8 cellular contexts compared by ENCODE assay signal in the genomic region with DNA sequence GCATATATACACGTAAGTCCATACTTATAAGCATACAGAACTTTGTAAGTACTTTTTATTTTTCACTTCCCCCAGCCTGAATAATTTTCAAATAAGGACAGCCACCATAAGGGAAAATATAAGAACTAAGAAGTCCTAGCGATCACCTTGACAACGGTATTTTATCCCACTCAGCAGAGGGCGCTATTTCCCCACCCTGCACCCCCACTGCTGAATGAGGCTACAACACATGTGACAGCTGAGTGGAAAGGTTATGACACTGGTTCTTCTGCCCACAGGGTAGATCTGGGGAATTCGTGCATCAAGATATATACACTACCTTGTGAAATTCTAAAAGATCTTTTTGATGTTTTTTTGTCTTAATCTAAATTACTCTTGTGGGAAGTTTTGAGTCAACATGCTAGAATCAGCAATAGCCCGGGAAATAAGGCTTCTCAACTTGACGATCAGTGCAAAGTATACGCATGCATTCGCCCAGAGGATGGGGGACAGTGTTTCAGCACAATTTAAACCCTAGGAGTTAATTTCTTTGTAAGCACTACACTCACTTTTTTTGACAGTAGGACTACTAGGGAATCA.
DNase-seq lines count a peak whose midpoint lies in the region; ATAC-seq and TF ChIP-seq lines count a peak whose summit lies in the region.

No MANE protein-coding gene starts in this region.

- no peak overlapping the region for H2AFZ ChIP-seq in SU-DHL-6 (ENCODE audit: low read depth, low read length, severe bottlenecking)

- DNase-seq in CD4-positive, CD25-positive, alpha-beta regulatory T cell = peak; percentile 30 to 70 (median 53)
- DNase-seq in HL-60 (ENCODE audit: low read depth in 1 of 2, low spot score in 1 of 2) = peak; percentile 28 to 70
- peak; percentile 69 for DNase-seq in activated naive CD8-positive, alpha-beta T cell treated with anti-CD3 and anti-CD28 coated beads, Interleukin-2, amount 50 U/mL, for 24 hours
- peak; percentile 18 to 47 (median 25) for DNase-seq in immature natural killer cell
- peak; percentile 60 for DNase-seq in stimulated activated CD4-positive, alpha-beta T cell treated with anti-CD3 and anti-CD28 coated beads, Interleukin-4, amount 100 ng/mL, for 1 hour

- H3K27ac Mint-ChIP-seq in CD4-positive, CD25-positive, alpha-beta regulatory T cell = peak overlapping the region in 1 of 3 donors; percentile 2
- H3K27ac Mint-ChIP-seq in activated naive CD8-positive, alpha-beta T cell treated with anti-CD3 and anti-CD28 coated beads, Interleukin-2, amount 50 U/mL, for 24 hours = no peak overlapping the region
- no peak overlapping the region for H3K27ac Mint-ChIP-seq in immature natural killer cell

- no peak overlapping the region for H3K4me2 ChIP-seq in SU-DHL-6 (ENCODE audit: low read depth, low read length, poor library complexity, severe bottlenecking)

- H3F3A ChIP-seq in SU-DHL-6 (ENCODE audit: insufficient read depth) = no peaks in the 10 kb centered on the region

- no peak overlapping the region for H3K4me3 ChIP-seq in CD4-positive, CD25-positive, alpha-beta regulatory T cell (ENCODE audit: low read depth, low read length)
- H3K4me3 ChIP-seq in HL-60 (replicated peaks; ENCODE audit: insufficient read depth, low read length) = no peak overlapping the region
- no peak overlapping the region for H3K4me3 ChIP-seq in SU-DHL-6 (ENCODE audit: insufficient read depth, low read length, poor library complexity, severe bottlenecking)

- H3K4me1 ChIP-seq in CD4-positive, CD25-positive, alpha-beta regulatory T cell (ENCODE audit: control insufficient read depth, insufficient read depth, low read length, poor library complexity, severe bottlenecking) = no peaks in the 10 kb centered on the region

- H3K36me3 Mint-ChIP-seq in CD4-positive, CD25-positive, alpha-beta regulatory T cell = no peaks in the 10 kb centered on the region
- no peaks in the 10 kb centered on the region for H3K36me3 Mint-ChIP-seq in activated naive CD8-positive, alpha-beta T cell treated with anti-CD3 and anti-CD28 coated beads, Interleukin-2, amount 50 U/mL, for 24 hours (ENCODE audit: low read depth)
- no peaks in the 10 kb centered on the region for H3K36me3 Mint-ChIP-seq in immature natural killer cell

- no peak overlapping the region for H3K9ac ChIP-seq in SU-DHL-6 (ENCODE audit: low read length)

- no peak overlapping the region for H3K27ac ChIP-seq in CD4-positive, CD25-positive, alpha-beta regulatory T cell (ENCODE audit: insufficient read depth, low read length, poor library complexity, severe bottlenecking)
- H3K27ac ChIP-seq in HL-60 (replicated peaks) (no peak overlapping the region), SU-DHL-6 (ENCODE audit: low read depth, low read length) (no peak overlapping the region)

- H3K36me3 ChIP-seq in CD4-positive, CD25-positive, alpha-beta regulatory T cell (ENCODE audit: control insufficient read depth, insufficient read depth, low read length) = no peaks in the 10 kb centered on the region
- no peaks in the 10 kb centered on the region for H3K36me3 ChIP-seq in SU-DHL-6 (ENCODE audit: low read length)

- H3K79me2 ChIP-seq in SU-DHL-6 (ENCODE audit: insufficient read depth, low read length) = no peaks in the 10 kb centered on the region

- H3K4me3 Mint-ChIP-seq in CD4-positive, CD25-positive, alpha-beta regulatory T cell = no peak overlapping the region
- no peak overlapping the region for H3K4me3 Mint-ChIP-seq in activated naive CD8-positive, alpha-beta T cell treated with anti-CD3 and anti-CD28 coated beads, Interleukin-2, amount 50 U/mL, for 24 hours
- no peak overlapping the region for H3K4me3 Mint-ChIP-seq in immature natural killer cell

- ATAC-seq in CD4-positive, CD25-positive, alpha-beta regulatory T cell (ENCODE audit: low read depth in 2 of 2) = peak in 1 of 2 donors; percentile 53
- ATAC-seq in GM19372 (IDR thresholded peaks at IDR 0.05; ENCODE audit: low read depth, unreplicated experiment) (peak; percentile 85), HG03571 (IDR thresholded peaks at IDR 0.05; ENCODE audit: unreplicated experiment) (no peak)
- ATAC-seq in activated naive CD8-positive, alpha-beta T cell treated with anti-CD3 and anti-CD28 coated beads, Interleukin-2, amount 50 U/mL, for 24 hours = peak; percentile 83

- no peaks in the 10 kb centered on the region for H3K9me2 ChIP-seq in SU-DHL-6 (replicated peaks; ENCODE audit: insufficient read depth, low read length)

- H3K27me3 ChIP-seq in CD4-positive, CD25-positive, alpha-beta regulatory T cell (ENCODE audit: control insufficient read depth, insufficient read depth, low read length) = peaks cover 5% of the 10 kb centered on the region
- H3K27me3 ChIP-seq in HL-60 (ENCODE audit: insufficient read depth, poor library complexity, severe bottlenecking) (no peaks in the 10 kb centered on the region), SU-DHL-6 (ENCODE audit: low read length) (no peaks in the 10 kb centered on the region; the same call in 1 of the 2 replicates)

- H3K27me3 Mint-ChIP-seq in CD4-positive, CD25-positive, alpha-beta regulatory T cell = peaks cover 12% of the 10 kb centered on the region
- peaks cover 4% of the 10 kb centered on the region for H3K27me3 Mint-ChIP-seq in activated naive CD8-positive, alpha-beta T cell treated with anti-CD3 and anti-CD28 coated beads, Interleukin-2, amount 50 U/mL, for 24 hours
- peaks cover 2 to 7% (median 3%) of the 10 kb centered on the region in 3 donors for H3K27me3 Mint-ChIP-seq in immature natural killer cell (ENCODE audit: low read depth in 3 of 3)

- peaks cover 0 to 2% (median 0%) of the 10 kb centered on the region in 7 donors for H3K9me3 Mint-ChIP-seq in CD4-positive, CD25-positive, alpha-beta regulatory T cell
- H3K9me3 Mint-ChIP-seq in activated naive CD8-positive, alpha-beta T cell treated with anti-CD3 and anti-CD28 coated beads, Interleukin-2, amount 50 U/mL, for 24 hours = no peaks in the 10 kb centered on the region
- H3K9me3 Mint-ChIP-seq in immature natural killer cell = no peaks in the 10 kb centered on the region

- H3K9me3 ChIP-seq in CD4-positive, CD25-positive, alpha-beta regulatory T cell (ENCODE audit: control insufficient read depth in 2 of 2, low read length in 2 of 2) = no peaks in the 10 kb centered on the region
- H3K9me3 ChIP-seq in SU-DHL-6 (ENCODE audit: insufficient read depth, low read length) = no peaks in the 10 kb centered on the region

- TF ChIP-seq CTCF in HL-60 (IDR thresholded peaks at IDR 0.05; ENCODE audit: insufficient read depth, low read length) (peak; percentile 51), SU-DHL-6 (IDR thresholded peaks at IDR 0.05; ENCODE audit: insufficient read depth, low read length, poor library complexity, severe bottlenecking) (peak; percentile 76)

- H4K20me1 ChIP-seq in SU-DHL-6 (ENCODE audit: low read depth, low read length) = no peaks in the 10 kb centered on the region

- peaks cover 0 to 4% (median 0%) of the 10 kb centered on the region in 4 donors for H3K4me1 Mint-ChIP-seq in CD4-positive, CD25-positive, alpha-beta regulatory T cell
- peaks cover 2% of the 10 kb centered on the region for H3K4me1 Mint-ChIP-seq in activated naive CD8-positive, alpha-beta T cell treated with anti-CD3 and anti-CD28 coated beads, Interleukin-2, amount 50 U/mL, for 24 hours
- no peaks in the 10 kb centered on the region for H3K4me1 Mint-ChIP-seq in immature natural killer cell
